Comparison of ENCODE assay signal across 1 cellular context in the genomic region with DNA sequence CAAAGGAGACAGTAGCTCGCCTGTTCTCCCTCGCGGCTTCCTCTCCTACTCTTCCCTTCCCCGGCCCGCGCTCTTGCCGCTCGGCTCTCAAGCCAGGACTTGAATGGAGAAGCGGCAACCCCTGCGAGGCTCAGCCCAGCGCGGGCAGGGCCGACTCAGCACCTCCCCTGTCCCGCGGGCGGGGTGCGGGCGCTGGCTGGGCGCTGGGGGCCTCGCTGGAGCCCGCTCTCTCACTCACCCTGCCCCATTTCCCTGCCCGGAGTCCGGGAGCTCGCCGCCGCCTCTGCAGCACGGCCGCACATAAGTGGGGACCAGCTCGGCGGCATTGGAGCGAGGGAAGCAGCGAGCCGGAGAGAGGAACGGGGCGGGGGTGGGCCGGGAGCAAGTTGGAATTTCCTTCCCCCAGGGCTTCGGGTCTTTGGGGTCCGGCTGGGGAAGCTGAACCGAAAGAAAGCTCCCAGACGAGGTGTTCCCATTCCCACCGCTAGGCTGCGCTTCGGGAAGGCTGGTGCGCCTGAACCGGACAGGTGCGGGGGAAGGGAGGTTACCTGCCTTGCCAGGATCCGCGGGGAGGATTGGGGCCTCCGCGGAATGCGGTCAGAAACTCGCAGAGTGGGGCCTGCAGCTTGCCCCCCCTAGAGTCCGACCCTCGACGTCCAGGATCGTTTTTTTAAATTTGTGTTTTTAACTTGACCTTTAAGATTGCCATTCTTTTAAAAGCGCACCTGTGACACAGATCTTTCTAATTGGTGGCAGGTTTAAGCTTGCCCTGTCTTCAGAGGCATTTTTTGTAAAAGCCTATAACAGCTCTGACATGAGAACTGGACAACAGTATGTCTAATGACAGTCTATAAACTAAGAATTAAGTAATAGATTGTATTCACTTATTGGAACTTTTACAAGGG.
TF ChIP-seq lines count a peak whose summit lies in the region.

A gene with protein sequence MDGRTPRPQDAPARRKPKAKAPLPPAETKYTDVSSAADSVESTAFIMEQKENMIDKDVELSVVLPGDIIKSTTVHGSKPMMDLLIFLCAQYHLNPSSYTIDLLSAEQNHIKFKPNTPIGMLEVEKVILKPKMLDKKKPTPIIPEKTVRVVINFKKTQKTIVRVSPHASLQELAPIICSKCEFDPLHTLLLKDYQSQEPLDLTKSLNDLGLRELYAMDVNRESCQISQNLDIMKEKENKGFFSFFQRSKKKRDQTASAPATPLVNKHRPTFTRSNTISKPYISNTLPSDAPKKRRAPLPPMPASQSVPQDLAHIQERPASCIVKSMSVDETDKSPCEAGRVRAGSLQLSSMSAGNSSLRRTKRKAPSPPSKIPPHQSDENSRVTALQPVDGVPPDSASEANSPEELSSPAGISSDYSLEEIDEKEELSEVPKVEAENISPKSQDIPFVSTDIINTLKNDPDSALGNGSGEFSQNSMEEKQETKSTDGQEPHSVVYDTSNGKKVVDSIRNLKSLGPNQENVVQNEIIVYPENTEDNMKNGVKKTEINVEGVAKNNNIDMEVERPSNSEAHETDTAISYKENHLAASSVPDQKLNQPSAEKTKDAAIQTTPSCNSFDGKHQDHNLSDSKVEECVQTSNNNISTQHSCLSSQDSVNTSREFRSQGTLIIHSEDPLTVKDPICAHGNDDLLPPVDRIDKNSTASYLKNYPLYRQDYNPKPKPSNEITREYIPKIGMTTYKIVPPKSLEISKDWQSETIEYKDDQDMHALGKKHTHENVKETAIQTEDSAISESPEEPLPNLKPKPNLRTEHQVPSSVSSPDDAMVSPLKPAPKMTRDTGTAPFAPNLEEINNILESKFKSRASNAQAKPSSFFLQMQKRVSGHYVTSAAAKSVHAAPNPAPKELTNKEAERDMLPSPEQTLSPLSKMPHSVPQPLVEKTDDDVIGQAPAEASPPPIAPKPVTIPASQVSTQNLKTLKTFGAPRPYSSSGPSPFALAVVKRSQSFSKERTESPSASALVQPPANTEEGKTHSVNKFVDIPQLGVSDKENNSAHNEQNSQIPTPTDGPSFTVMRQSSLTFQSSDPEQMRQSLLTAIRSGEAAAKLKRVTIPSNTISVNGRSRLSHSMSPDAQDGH (minus strand): TSS at position 105 of the 905 bp plus-strand sequence. CDS start 627 bp downstream, outside the sequence.

TF ChIP-seq in H1, 55 proteins besides CTCF, POLR2A, EP300 and RAD21:
- TF ChIP-seq BCL11A (IDR thresholded peaks at IDR 0.05; ENCODE audit: low read depth in 2 of 2, low read length in 2 of 2) (no peak), CHD2 (IDR thresholded peaks at IDR 0.05; ENCODE audit: low read length) (peak; percentile 54; the same call in 1 of the 2 replicates), SUZ12 (IDR thresholded peaks at IDR 0.05; ENCODE audit: low read length) (0 out of 2 replicates have a peak, but pooled peaks have one; percentile 29), JUND (IDR thresholded peaks at IDR 0.05; ENCODE audit: low read length) (peak; percentile 36; the same call in 1 of the 2 replicates), CEBPB (IDR thresholded peaks at IDR 0.05; ENCODE audit: low read depth, low read length) (no peak), SIN3A (conservative IDR thresholded peaks at IDR 0.05 in 1 of 2, IDR thresholded peaks at IDR 0.05 in 1 of 2; ENCODE audit: low read depth in 1 of 2, low read length in 2 of 2) (peak in 1 of 2 experiments; percentile 79; a peak in 2 of 4 replicates), HDAC6 (IDR thresholded peaks at IDR 0.05; ENCODE audit: low read depth, low read length) (no peak), TBP (IDR thresholded peaks at IDR 0.05; ENCODE audit: low read depth, low read length) (peak; percentile 60), BACH1 (IDR thresholded peaks at IDR 0.05; ENCODE audit: low read length) (peak; percentile 54; the same call in 1 of the 2 replicates), YY1 (IDR thresholded peaks at IDR 0.05; ENCODE audit: low read depth, low read length) (0 out of 2 replicates have a peak, but pooled peaks have one; percentile 32), ASH2L (IDR thresholded peaks at IDR 0.05; ENCODE audit: low read length) (peak; percentile 95), CBX8 (IDR thresholded peaks at IDR 0.05; ENCODE audit: borderline replicate concordance, low read depth, low read length) (no peak), TAF1 (IDR thresholded peaks at IDR 0.05; ENCODE audit: low read depth, low read length) (peak; percentile 72), PHF8 (conservative IDR thresholded peaks at IDR 0.05; ENCODE audit: low read depth, low read length) (0 out of 2 replicates have a peak, but pooled peaks have one; percentile 11), KDM4A (IDR thresholded peaks at IDR 0.05; ENCODE audit: low read depth, low read length, severe bottlenecking) (peak; percentile 71), TEAD4 (IDR thresholded peaks at IDR 0.05; ENCODE audit: low read depth, low read length) (peak; percentile 93), HDAC2 (IDR thresholded peaks at IDR 0.05; ENCODE audit: borderline replicate concordance in 1 of 2, low read depth in 2 of 2, low read length in 2 of 2) (no peak), TCF12 (IDR thresholded peaks at IDR 0.05; ENCODE audit: low read depth, low read length) (0 out of 2 replicates have a peak, but pooled peaks have one; percentile 55)
- TF ChIP-seq, protein P1, sequence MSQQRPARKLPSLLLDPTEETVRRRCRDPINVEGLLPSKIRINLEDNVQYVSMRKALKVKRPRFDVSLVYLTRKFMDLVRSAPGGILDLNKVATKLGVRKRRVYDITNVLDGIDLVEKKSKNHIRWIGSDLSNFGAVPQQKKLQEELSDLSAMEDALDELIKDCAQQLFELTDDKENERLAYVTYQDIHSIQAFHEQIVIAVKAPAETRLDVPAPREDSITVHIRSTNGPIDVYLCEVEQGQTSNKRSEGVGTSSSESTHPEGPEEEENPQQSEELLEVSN (IDR thresholded peaks at IDR 0.05): no peak
- TF ChIP-seq, protein P2, sequence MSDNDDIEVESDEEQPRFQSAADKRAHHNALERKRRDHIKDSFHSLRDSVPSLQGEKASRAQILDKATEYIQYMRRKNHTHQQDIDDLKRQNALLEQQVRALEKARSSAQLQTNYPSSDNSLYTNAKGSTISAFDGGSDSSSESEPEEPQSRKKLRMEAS (IDR thresholded peaks at IDR 0.05): peak; percentile 44; the same call in 1 of the 2 replicates
